Comparison of ENCODE assay signal across 12 cellular contexts in genomic region chr2:32464441-32464840, GRCh38.
"Had no signal": no experiment of that assay in that cellular context is flagged by ENCODE, and none has a peak within 500 bp of the region (broad histone marks: within the 10 kb centered on the region; RNA-seq: fewer than 3 reads in every experiment).

No MANE protein-coding gene starts in this region.

- H3K9me3 Mint-ChIP-seq: activated CD8-positive, alpha-beta T cell treated with anti-CD3 and anti-CD28 coated beads for 36 hours; activated naive CD8-positive, alpha-beta T cell treated with anti-CD3 and anti-CD28 coated beads, Interleukin-2, amount 50 U/mL, for 24 hours; dendritic cell treated with granulocyte-macrophage colony-stimulating factor and Interleukin-4, amounts not matched to agents 40 ng/mL and 50 ng/mL, for 4 days; type B pancreatic cell had no signal

- DNase-seq: activated CD8-positive, alpha-beta memory T cell treated with anti-CD3 and anti-CD28 coated beads, Interleukin-2, amount 50 U/mL, for 48 hours; activated CD8-positive, alpha-beta T cell treated with anti-CD3 and anti-CD28 coated beads for 36 hours; activated naive CD8-positive, alpha-beta T cell treated with anti-CD3 and anti-CD28 coated beads, Interleukin-2, amount 50 U/mL, for 24 hours; central memory CD4-positive, alpha-beta T cell; mucosa of descending colon; pancreas; stimulated activated CD4-positive, alpha-beta T cell treated with anti-CD3 and anti-CD28 coated beads, Interleukin-2, amount 100 ng/mL, for 24 hours; stimulated activated naive CD4-positive, alpha-beta T cell; SW 1271; T-helper 9 cell had no signal

- H3K4me3 Mint-ChIP-seq: activated CD8-positive, alpha-beta T cell treated with anti-CD3 and anti-CD28 coated beads for 36 hours; activated naive CD8-positive, alpha-beta T cell treated with anti-CD3 and anti-CD28 coated beads, Interleukin-2, amount 50 U/mL, for 24 hours; dendritic cell treated with granulocyte-macrophage colony-stimulating factor and Interleukin-4, amounts not matched to agents 40 ng/mL and 50 ng/mL, for 4 days; type B pancreatic cell had no signal

- H3K4me1 Mint-ChIP-seq: activated naive CD8-positive, alpha-beta T cell treated with anti-CD3 and anti-CD28 coated beads, Interleukin-2, amount 50 U/mL, for 24 hours had no signal

- ATAC-seq: activated CD8-positive, alpha-beta T cell treated with anti-CD3 and anti-CD28 coated beads for 36 hours; activated naive CD8-positive, alpha-beta T cell treated with anti-CD3 and anti-CD28 coated beads, Interleukin-2, amount 50 U/mL, for 24 hours; mucosa of descending colon had no signal

- H3K27ac Mint-ChIP-seq: activated CD8-positive, alpha-beta T cell treated with anti-CD3 and anti-CD28 coated beads for 36 hours; activated naive CD8-positive, alpha-beta T cell treated with anti-CD3 and anti-CD28 coated beads, Interleukin-2, amount 50 U/mL, for 24 hours; dendritic cell treated with granulocyte-macrophage colony-stimulating factor and Interleukin-4, amounts not matched to agents 40 ng/mL and 50 ng/mL, for 4 days; type B pancreatic cell had no signal

- H3K27me3 Mint-ChIP-seq: activated CD8-positive, alpha-beta T cell treated with anti-CD3 and anti-CD28 coated beads for 36 hours; activated naive CD8-positive, alpha-beta T cell treated with anti-CD3 and anti-CD28 coated beads, Interleukin-2, amount 50 U/mL, for 24 hours; dendritic cell treated with granulocyte-macrophage colony-stimulating factor and Interleukin-4, amounts not matched to agents 40 ng/mL and 50 ng/mL, for 4 days; type B pancreatic cell had no signal
